Comparison of ENCODE assay signal across 8 cellular contexts in genomic region chr19:2096543-2097329, GRCh38. TPM values are rescaled to one million over a fixed set of nuclear protein-coding genes. Genes with fewer than 3 reads are reported as not detected.
DNase-seq lines count a peak whose midpoint lies in the region; ATAC-seq and TF ChIP-seq lines count a peak whose summit lies in the region.

A gene with protein sequence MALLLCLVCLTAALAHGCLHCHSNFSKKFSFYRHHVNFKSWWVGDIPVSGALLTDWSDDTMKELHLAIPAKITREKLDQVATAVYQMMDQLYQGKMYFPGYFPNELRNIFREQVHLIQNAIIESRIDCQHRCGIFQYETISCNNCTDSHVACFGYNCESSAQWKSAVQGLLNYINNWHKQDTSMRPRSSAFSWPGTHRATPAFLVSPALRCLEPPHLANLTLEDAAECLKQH (plus strand): TSS chr19:2096915. CDS start chr19:2096946, 31 bp downstream.

- ATAC-seq in GM18873 (IDR thresholded peaks at IDR 0.05; ENCODE audit: low FRiP score, unreplicated experiment): peak; percentile 48
- ATAC-seq in HG03139 (IDR thresholded peaks at IDR 0.05; ENCODE audit: unreplicated experiment): peak; percentile 56

- H3K27me3 ChIP-seq in WERI-Rb-1 (ENCODE audit: insufficient read depth, low read depth, severe bottlenecking) (no peaks in the 10 kb centered on the region), mammary epithelial cell (ENCODE audit: insufficient read depth, low read length) (no peaks in the 10 kb centered on the region), smooth muscle cell (ENCODE audit: low read depth) (no peaks in the 10 kb centered on the region)

- H2AFZ ChIP-seq in mammary epithelial cell (ENCODE audit: low read depth, low read length): peak within 1 kb of the TSS; percentile 72
- no peak within 1 kb of the TSS for H2AFZ ChIP-seq in smooth muscle cell (ENCODE audit: low read depth)

- POLR2A ChIA-PET in AG04449 (lab: Yijun Ruan, JAX): no interaction called here

- peak; percentile 67 for TF ChIP-seq CTCF in AG04449 (IDR thresholded peaks at IDR 0.05; ENCODE audit: insufficient read depth, low read length, missing control alignments)
- peak; percentile 69 for TF ChIP-seq CTCF in WERI-Rb-1 (IDR thresholded peaks at IDR 0.05; ENCODE audit: low read depth, low read length)
- TF ChIP-seq CTCF in mammary epithelial cell (conservative IDR thresholded peaks at IDR 0.05 in 1 of 2, IDR thresholded peaks at IDR 0.05 in 1 of 2; ENCODE audit: extremely low read depth in 1 of 2, insufficient read depth in 1 of 2, low read depth in 1 of 2, low read length in 2 of 2): peak; percentile 13 to 55
- TF ChIP-seq CTCF in smooth muscle cell (IDR thresholded peaks at IDR 0.05; ENCODE audit: borderline replicate concordance, insufficient read depth, poor library complexity, severe bottlenecking): peak; percentile 12

- no peaks in the 10 kb centered on the region for H3F3A ChIP-seq in smooth muscle cell (ENCODE audit: low read depth)

- H3K9me3 ChIP-seq in WERI-Rb-1 (ENCODE audit: severe bottlenecking) (no peaks in the 10 kb centered on the region), mammary epithelial cell (replicated peaks; ENCODE audit: insufficient read depth, low read length) (peaks cover 7% of the 10 kb centered on the region), smooth muscle cell (replicated peaks; ENCODE audit: low read depth) (no peaks in the 10 kb centered on the region)

- H3K4me2 ChIP-seq in mammary epithelial cell (ENCODE audit: insufficient read depth, low read depth, low read length) (peak within 1 kb of the TSS; percentile 100), smooth muscle cell (peak within 1 kb of the TSS; percentile 92)

- BruUV-seq in mammary epithelial cell (replicated peaks; lab: Mats Ljungman, UMichigan): no TSS peak

- dilution Hi-C loops in mammary epithelial cell (cut with HindIII; ENCODE audit: low sequenced_read_pairs): no loop called here

- H3K9ac ChIP-seq in mammary epithelial cell (ENCODE audit: insufficient read depth, low read length): peak within 1 kb of the TSS; percentile 76
- peak within 1 kb of the TSS; percentile 85 for H3K9ac ChIP-seq in smooth muscle cell (ENCODE audit: low read depth)

- H3K36me3 ChIP-seq in WERI-Rb-1: peaks cover 25% of the 10 kb centered on the region
- H3K36me3 ChIP-seq in mammary epithelial cell (ENCODE audit: insufficient read depth, low read length): peaks cover 21% of the 10 kb centered on the region
- peaks cover 2% of the 10 kb centered on the region for H3K36me3 ChIP-seq in smooth muscle cell (ENCODE audit: low read depth)

- peaks cover 45% of the 10 kb centered on the region for H3K79me2 ChIP-seq in mammary epithelial cell (ENCODE audit: insufficient read depth, low read length)
- peaks cover 35% of the 10 kb centered on the region for H3K79me2 ChIP-seq in smooth muscle cell (ENCODE audit: low read depth)

- intact Hi-C loops in mammary epithelial cell (cut with micrococcal nuclease): loop anchor here (1.0 to 10.0 kb wide), 5 partner anchors 36 to 688 kb away; partner anchors contain the start of genes ABHD17A, AP3D1, SGTA and THOP1

- peak; percentile 64 for DNase-seq in AG04449 (ENCODE audit: low read depth, low spot score)
- peak; percentile 99 for DNase-seq in NCI-H2196 (lab: John Stamatoyannopoulos, UW; ENCODE audit: unreplicated experiment)
- DNase-seq in WERI-Rb-1: peak; percentile 98
- DNase-seq in mammary epithelial cell: peak; percentile 95
- peak; percentile 99 for DNase-seq in iPS-NIHi7 (ENCODE audit: extremely low spot score)
- DNase-seq in smooth muscle cell (lab: John Stamatoyannopoulos, UW; ENCODE audit: unreplicated experiment): peak; percentile 99

- in situ Hi-C loops in mammary epithelial cell (cut with MboI; ENCODE audit: low sequenced_read_pairs in 2 of 2): no loop called here

- 3% methylated on average over 9 of the region's 71 CpGs for WGBS in mammary epithelial cell (ENCODE audit: low coverage, missing lambda C conversion rate)
- WGBS in smooth muscle cell (ENCODE audit: low lambda C conversion rate): 10% methylated on average over 35 of the region's 71 CpGs

- H3K27ac ChIP-seq in WERI-Rb-1 (peak within 1 kb of the TSS; percentile 94), mammary epithelial cell (ENCODE audit: insufficient read depth, low read depth, low read length) (peak within 1 kb of the TSS; percentile 82), smooth muscle cell (ENCODE audit: low read depth) (peak within 1 kb of the TSS; percentile 89)

- H3K4me3 ChIP-seq in AG04449 (ENCODE audit: low read depth, low read length): peak within 1 kb of the TSS; percentile 75
- H3K4me3 ChIP-seq in WERI-Rb-1 (ENCODE audit: low read depth, low read length): peak within 1 kb of the TSS; percentile 69
- H3K4me3 ChIP-seq in mammary epithelial cell (replicated peaks in 1 of 3; ENCODE audit: insufficient read depth in 1 of 3, low read depth in 2 of 3, low read length in 3 of 3): peak within 1 kb of the TSS; percentile 85 to 96 (median 86)
- H3K4me3 ChIP-seq in smooth muscle cell: peak within 1 kb of the TSS; percentile 85

- H3K4me1 ChIP-seq in mammary epithelial cell (ENCODE audit: insufficient read depth, low read length) (peaks cover 37% of the 10 kb centered on the region), smooth muscle cell (ENCODE audit: low read depth) (peaks cover 10% of the 10 kb centered on the region)

- no peaks in the 10 kb centered on the region for H4K20me1 ChIP-seq in mammary epithelial cell (ENCODE audit: insufficient read depth, low read length)
- peaks cover 38% of the 10 kb centered on the region for H4K20me1 ChIP-seq in smooth muscle cell (ENCODE audit: low read depth)

- CTCF ChIA-PET in AG04449 (lab: Yijun Ruan, JAX) (interaction anchor here (0.9 to 2.0 kb wide), 3 partner anchors 9 to 143 kb away, joined by 3 to 10 read pairs (median 5); no protein-coding TSS in a partner anchor), mammary epithelial cell (lab: Charles Lee; ENCODE audit: low non-redundant PET) (no interaction called here)

RNA-seq across cellular contexts. Expression of the gene that starts here (rescaled TPM):
- 10 to 100 TPM in 1 of 2 donors, 1 to 10 TPM in 1; 1.2 to 11.2 TPM for total RNA-seq in mammary epithelial cell
- polyA plus RNA-seq in mammary epithelial cell: 12.6 TPM
- 8.8 TPM for polyA minus RNA-seq in mammary epithelial cell
- total RNA-seq in smooth muscle cell: 1.6 and 1.8 TPM in 2 replicates
- polyA plus RNA-seq in smooth muscle cell: 0.48 and 0.58 TPM in 2 replicates

Comparison
In these comparisons a context has a peak if more than half of its experiments do, and no peak if none do; other contexts are left out.
1. Peak in every context shown above with its lines: DNase-seq, ATAC-seq, H3K4me3 ChIP-seq and H3K27ac ChIP-seq.
2. CTCF ChIP-seq: peak in every context shown above with its lines; median percentile 69 in WERI-Rb-1; 67 in AG04449; 34 in mammary epithelial cell; 12 in smooth muscle cell.